In the genomic region with DNA sequence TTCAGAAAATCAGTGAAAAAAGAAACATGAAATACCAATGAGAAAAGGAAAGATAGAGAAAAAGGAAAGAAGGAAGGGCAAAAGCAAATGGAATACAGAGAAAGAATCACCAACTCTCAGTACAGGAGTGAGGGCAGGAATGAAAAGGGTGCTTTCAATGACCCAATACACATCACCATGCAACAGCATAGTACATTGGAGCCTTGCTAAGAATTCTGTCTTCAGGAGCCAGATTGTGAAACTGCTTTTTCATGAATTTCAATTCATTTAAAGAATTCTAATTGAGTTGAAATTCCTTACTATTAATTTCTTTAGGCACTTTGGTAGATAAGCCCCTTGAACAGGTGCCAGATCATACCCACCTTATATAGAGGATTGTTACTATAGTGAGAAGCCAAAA, we compare ENCODE assay signal across 18 cellular contexts. TPM values are rescaled to one million over a fixed set of nuclear protein-coding genes. Genes with fewer than 3 reads are reported as not detected.
DNase-seq lines count a peak whose midpoint lies in the region; ATAC-seq, FAIRE-seq and TF ChIP-seq lines count a peak whose summit lies in the region.
"Had no signal": no experiment of that assay in that cellular context is flagged by ENCODE, and none has a peak within 500 bp of the region (broad histone marks: within the 10 kb centered on the region; RNA-seq: fewer than 3 reads in every experiment).

No MANE protein-coding gene starts in this region.

- H3K4me2 ChIP-seq in osteoblast (ENCODE audit: insufficient read depth, low read length) (no peak overlapping the region), mesendoderm (ENCODE audit: low read length) (no peak overlapping the region)
- H3K4me2 ChIP-seq: A549, BLaER1 had no signal

- FAIRE-seq in urothelium cell line (lab: Jason Lieb, UNC), result no peak
- FAIRE-seq: A549, H1 had no signal

- H3K23ac ChIP-seq in mesendoderm (ENCODE audit: low read length), result no peak overlapping the region

- no peak overlapping the region for H3K56ac ChIP-seq in mesendoderm (ENCODE audit: low read length)

- H2AFZ ChIP-seq in ACC112 (ENCODE audit: low read length, unreplicated experiment) (no peak overlapping the region), osteoblast (ENCODE audit: low read length) (no peak overlapping the region)

- H2BK5ac ChIP-seq in mesendoderm (ENCODE audit: low read length), result no peak overlapping the region

- no peak for TF ChIP-seq CTCF in osteoblast (IDR thresholded peaks at IDR 0.05; ENCODE audit: extremely low read depth, low read depth, low read length)
- TF ChIP-seq CTCF in left lung (IDR thresholded peaks at IDR 0.05), result no peak

- no peak overlapping the region for H3K4me3 ChIP-seq in ACC112 (ENCODE audit: low read depth, low read length)
- H3K4me3 ChIP-seq in adipocyte (ENCODE audit: low read length), result no peak overlapping the region
- H3K4me3 ChIP-seq in osteoblast (ENCODE audit: insufficient read depth, low read length), result no peak overlapping the region
- no peak overlapping the region for H3K4me3 ChIP-seq in left lung
- no peak overlapping the region for H3K4me3 ChIP-seq in mesendoderm (ENCODE audit: low read length)
- H3K4me3 ChIP-seq: A549, BLaER1 had no signal

- H3K36me3 ChIP-seq in ACC112 (ENCODE audit: insufficient read depth, low read length) (peaks cover 19% of the 10 kb centered on the region), adipocyte (ENCODE audit: control insufficient read depth, insufficient read depth, low read length, severe bottlenecking) (peaks cover 7% of the 10 kb centered on the region), osteoblast (ENCODE audit: insufficient read depth, low read length) (peaks cover 20% of the 10 kb centered on the region), left lung (no peaks in the 10 kb centered on the region), mesendoderm (ENCODE audit: control insufficient read depth, insufficient read depth, low read length) (no peaks in the 10 kb centered on the region)
- H3K36me3 ChIP-seq: BLaER1 had no signal

- peaks cover 7% of the 10 kb centered on the region for H4K20me1 ChIP-seq in osteoblast (ENCODE audit: insufficient read depth, low read length)
- H4K20me1 ChIP-seq: BLaER1 had no signal

- peak overlapping the region; percentile 3 for H3K9ac ChIP-seq in adipocyte (ENCODE audit: low read length)
- H3K9ac ChIP-seq in mesendoderm (ENCODE audit: low read length), result no peak overlapping the region
- H3K9ac ChIP-seq: BLaER1 had no signal

- no peak overlapping the region for H3K18ac ChIP-seq in mesendoderm (ENCODE audit: low read length)

- H3K9me3 ChIP-seq in adipocyte (ENCODE audit: control insufficient read depth, low read length), result no peaks in the 10 kb centered on the region
- H3K9me3 ChIP-seq in osteoblast (ENCODE audit: low read depth, low read length), result no peaks in the 10 kb centered on the region
- H3K9me3 ChIP-seq in left lung, result no peaks in the 10 kb centered on the region
- H3K9me3 ChIP-seq: A549, BLaER1 had no signal

- H3K79me2 ChIP-seq in ACC112 (ENCODE audit: control insufficient read depth, insufficient read depth, low read length, unreplicated experiment) (no peaks in the 10 kb centered on the region), osteoblast (ENCODE audit: insufficient read depth, low read length) (peaks cover 4% of the 10 kb centered on the region), mesendoderm (ENCODE audit: control insufficient read depth, insufficient read depth, low read length) (no peaks in the 10 kb centered on the region)

- H3K4ac ChIP-seq in mesendoderm (ENCODE audit: low read depth, low read length), result no peak overlapping the region

- H2BK120ac ChIP-seq in mesendoderm (ENCODE audit: low read depth, low read length), result no peak overlapping the region

- no peak for ATAC-seq in left lung
- ATAC-seq: A549 had no signal

- DNase-seq in adipocyte (ENCODE audit: low read depth) (peak; percentile 66), fibroblast of peridontal ligament (ENCODE audit: extremely low read depth) (peak; percentile 26), osteoblast (ENCODE audit: insufficient read length, low spot score, missing footprints) (no peak), left lung (no peak), mesendoderm (no peak), urothelium cell line (ENCODE audit: low spot score) (no peak)
- DNase-seq: Calu3; CD4-positive, alpha-beta memory T cell; DMS79 treated with DMSO at 0.1 percent for 48 hours; GF-D8; H9 had no signal

- intact Hi-C loops in left lung (cut with DNase I), result no loop called here

- no peak overlapping the region for H2AK5ac ChIP-seq in mesendoderm (ENCODE audit: low read length)

- H2BK15ac ChIP-seq in mesendoderm (replicated peaks; ENCODE audit: low read depth), result no peak overlapping the region

- H3K4me1 ChIP-seq in ACC112 (ENCODE audit: control insufficient read depth, insufficient read depth, low read length, unreplicated experiment), result peaks cover 16% of the 10 kb centered on the region
- peaks cover 34% of the 10 kb centered on the region for H3K4me1 ChIP-seq in adipocyte (ENCODE audit: control insufficient read depth, insufficient read depth, low read length)
- peaks cover 12% of the 10 kb centered on the region for H3K4me1 ChIP-seq in osteoblast (ENCODE audit: insufficient read depth, low read length)
- H3K4me1 ChIP-seq in left lung, result no peaks in the 10 kb centered on the region
- no peaks in the 10 kb centered on the region for H3K4me1 ChIP-seq in mesendoderm (ENCODE audit: control insufficient read depth, low read depth, low read length)
- H3K4me1 ChIP-seq: A549, BLaER1 had no signal

- no peak overlapping the region for H4K5ac ChIP-seq in mesendoderm (ENCODE audit: low read length)

- H3K79me1 ChIP-seq in mesendoderm (ENCODE audit: low read length), result no peaks in the 10 kb centered on the region

- H4K8ac ChIP-seq in mesendoderm (ENCODE audit: low read depth, low read length), result no peak overlapping the region

- peak overlapping the region; percentile 16; the same call in 1 of the 2 replicates for H3K27ac ChIP-seq in ACC112 (ENCODE audit: low read depth, low read length)
- H3K27ac ChIP-seq in osteoblast (ENCODE audit: low read depth, low read length), result peak overlapping the region; percentile 25
- H3K27ac ChIP-seq in left lung, result no peak overlapping the region
- H3K27ac ChIP-seq in mesendoderm (ENCODE audit: low read depth, low read length), result no peak overlapping the region
- H3K27ac ChIP-seq: 22Rv1, A549, BLaER1 had no signal

- H3K27me3 ChIP-seq in ACC112 (ENCODE audit: insufficient read depth, low read length) (no peaks in the 10 kb centered on the region), adipocyte (replicated peaks; ENCODE audit: control insufficient read depth, insufficient read depth, low read length) (no peaks in the 10 kb centered on the region), osteoblast (ENCODE audit: insufficient read depth, low read length) (no peaks in the 10 kb centered on the region), left lung (no peaks in the 10 kb centered on the region), mesendoderm (ENCODE audit: insufficient read depth, low read length, poor library complexity) (no peaks in the 10 kb centered on the region)
- H3K27me3 ChIP-seq: BLaER1 had no signal

RNA-seq across cellular contexts. Expression of a gene that starts 34.9 kb away (rescaled TPM):
- total RNA-seq in osteoblast (18.1 and 20.0 TPM in 2 replicates), left lung (under 1 TPM; 0.55 to 0.79 TPM)
- not detected for polyA plus RNA-seq in mesendoderm (2013, experiment 1 of 2)
- polyA plus RNA-seq in mesendoderm (2013, experiment 2 of 2), result not detected
- total RNA-seq: Calu3; CD4-positive, alpha-beta memory T cell; H1; H9; HT-29 had no signal
- polyA plus RNA-seq: CD14-positive monocyte; CD4-positive, alpha-beta memory T cell; H1 had no signal

Comparison
In these comparisons a context has a peak if more than half of its experiments do, and no peak if none do; other contexts are left out.
1. H3K27ac ChIP-seq: peak in ACC112 (single experiment) and osteoblast (single experiment); none in left lung (0 of 2) and mesendoderm (single experiment).
2. DNase-seq: peak in adipocyte (single experiment) and fibroblast of peridontal ligament (single experiment); none in osteoblast (single experiment), left lung (0 of 2), mesendoderm (single experiment) and urothelium cell line (single experiment).
3. RNA of a gene that starts 34.9 kb away (total RNA-seq): 18.1 to 20.0 TPM in osteoblast; 0.55 to 0.79 TPM in left lung; every median in the first group is over 10 times any median in the second.